Comparison of ENCODE assay signal across 20 cellular contexts in genomic region chr6:84013931-84014330, GRCh38. TPM values are rescaled to one million over a fixed set of nuclear protein-coding genes. Genes with fewer than 3 reads are reported as not detected.
A peak's percentile ranks its signal among the peaks of the same experiment; 100 is the strongest.
DNase-seq lines count a peak whose midpoint lies in the region; TF ChIP-seq lines count a peak whose summit lies in the region.
"Had no signal": no experiment of that assay in that cellular context is flagged by ENCODE, and none has a peak within 500 bp of the region (broad histone marks: within the 10 kb centered on the region; RNA-seq: fewer than 3 reads in every experiment).

No MANE protein-coding gene starts in this region.

- no peaks in the 10 kb centered on the region for H3K9me3 ChIP-seq in GM23248 (ENCODE audit: low read depth)
- H3K9me3 ChIP-seq: BE2C, HAP-1 had no signal

- no peaks in the 10 kb centered on the region for H3K9me3 Mint-ChIP-seq in mesothelial cell of epicardium
- H3K9me3 Mint-ChIP-seq: CD4-positive, CD25-positive, alpha-beta regulatory T cell; CD8-positive, alpha-beta memory T cell; HFFc6 had no signal

- no peaks in the 10 kb centered on the region for H3K9me2 ChIP-seq in GM23248 (ENCODE audit: insufficient read depth)

- H4K20me1 ChIP-seq in GM23248 (ENCODE audit: insufficient read depth): no peaks in the 10 kb centered on the region

- DNase-seq in NCI-H748 (lab: John Stamatoyannopoulos, UW; ENCODE audit: unreplicated experiment): peak; percentile 14
- DNase-seq in NCI-H748 treated with DMSO at 0.1 percent for 48 hours (lab: John Stamatoyannopoulos, UW): no peak
- DNase-seq in NCI-H69 (lab: John Stamatoyannopoulos, UW): peak; percentile 67
- no peak for DNase-seq in mesothelial cell of epicardium (ENCODE audit: low spot score in 2 of 2, unreplicated experiment in 2 of 2)
- DNase-seq in inferior parietal cortex (ENCODE audit: extremely low spot score): no peak
- no peak for DNase-seq in GM23248
- DNase-seq: ACHN; BE2C; C1 segment of cervical spinal cord; CD4-positive, CD25-positive, alpha-beta regulatory T cell; CD8-positive, alpha-beta memory T cell; COR-L47; DMS153; DMS79; GDM1; HFFc6; IMR-90; KBM-7 had no signal

- peaks cover 3% of the 10 kb centered on the region for H3K27me3 Mint-ChIP-seq in mesothelial cell of epicardium (ENCODE audit: low read depth)

- 0 out of 2 replicates have a peak, but pooled peaks cover 9% of the 10 kb centered on the region for H3K27me3 ChIP-seq in GM23248 (replicated peaks; ENCODE audit: insufficient read depth)
- H3K27me3 ChIP-seq: BE2C had no signal

- H3K4me1 ChIP-seq in GM23248 (ENCODE audit: insufficient read depth): no peaks in the 10 kb centered on the region
- H3K4me1 ChIP-seq: HAP-1 had no signal

- no peak overlapping the region for H3K4me2 ChIP-seq in GM23248 (ENCODE audit: unreplicated experiment)

- no peaks in the 10 kb centered on the region for H3K36me3 ChIP-seq in GM23248 (ENCODE audit: low read depth)
- H3K36me3 ChIP-seq: BE2C, HAP-1 had no signal

- in situ Hi-C loops in GM23248 (cut with MboI): no loop called here

- no peaks in the 10 kb centered on the region for H3K36me3 Mint-ChIP-seq in mesothelial cell of epicardium
- H3K36me3 Mint-ChIP-seq: CD4-positive, CD25-positive, alpha-beta regulatory T cell; CD8-positive, alpha-beta memory T cell had no signal

- no peak overlapping the region for H3K9ac ChIP-seq in GM23248

- no peak overlapping the region for H3K4me3 Mint-ChIP-seq in mesothelial cell of epicardium
- H3K4me3 Mint-ChIP-seq: CD4-positive, CD25-positive, alpha-beta regulatory T cell; HFFc6 had no signal

- no peak overlapping the region for H3K27ac ChIP-seq in GM23248

- TF ChIP-seq CTCF in mesothelial cell of epicardium (IDR thresholded peaks at IDR 0.05; ENCODE audit: unreplicated experiment): no peak

- H2AFZ ChIP-seq in GM23248: no peak overlapping the region

- H3K4me3 ChIP-seq in GM23248: no peak overlapping the region
- H3K4me3 ChIP-seq: HAP-1 had no signal

- H3F3A ChIP-seq in GM23248 (ENCODE audit: insufficient read depth): no peaks in the 10 kb centered on the region

- peak overlapping the region; percentile 60 for H3K27ac Mint-ChIP-seq in mesothelial cell of epicardium
- H3K27ac Mint-ChIP-seq: CD4-positive, CD25-positive, alpha-beta regulatory T cell; CD8-positive, alpha-beta memory T cell; HFFc6 had no signal

- 34 to 44% methylated on average over 3 of the region's 3 CpGs for WGBS in GM23248 (ENCODE audit: low coverage in 1 of 2, low lambda C conversion rate in 2 of 2, missing lambda C conversion rate in 2 of 2), 2 experiments

- H3K79me2 ChIP-seq in GM23248 (ENCODE audit: insufficient read depth): no peaks in the 10 kb centered on the region

- H3K4me1 Mint-ChIP-seq in mesothelial cell of epicardium: peaks cover 3% of the 10 kb centered on the region
- H3K4me1 Mint-ChIP-seq: CD4-positive, CD25-positive, alpha-beta regulatory T cell; CD8-positive, alpha-beta memory T cell had no signal

RNA-seq across cellular contexts. Expression of gene MRAP2, which starts 19.6 kb away (rescaled TPM):
- 2.0 to 2.7 TPM (median 2.1 TPM) in 3 replicates for total RNA-seq in mesothelial cell of epicardium
- total RNA-seq in GM23248 (2014; rRNA removed; shearing (Covaris generic)): 0.89 and 1.3 TPM in 2 replicates
- 0.96 and 1.1 TPM in 2 replicates for polyA plus RNA-seq in GM23248 (2016; fragmentation: Nextera tagmentation; extraction: Ambion mirVana)
- total RNA-seq: CD4-positive, CD25-positive, alpha-beta regulatory T cell; CD8-positive, alpha-beta memory T cell; H4; IMR-90 had no signal
- polyA plus RNA-seq: CD4-positive, CD25-positive, alpha-beta regulatory T cell; CD8-positive, alpha-beta memory T cell had no signal

Comparison
In these comparisons a context has a peak if more than half of its experiments do, and no peak if none do; other contexts are left out.
1. DNase-seq: peak in NCI-H748 (single experiment) and NCI-H69 (single experiment); none in NCI-H748 treated with DMSO at 0.1 percent for 48 hours (single experiment), mesothelial cell of epicardium (0 of 2), inferior parietal cortex (single experiment) and GM23248 (single experiment).